ENCODE assay signal across 8 cellular contexts in genomic region chr14:24162083-24162482, GRCh38. TPM values are rescaled to one million over a fixed set of nuclear protein-coding genes. Genes with fewer than 3 reads are reported as not detected.
DNase-seq lines count a peak whose midpoint lies in the region; ATAC-seq and TF ChIP-seq lines count a peak whose summit lies in the region.

No MANE protein-coding gene starts in this region.

- intact Hi-C loops in CD8-positive, alpha-beta T cell (cut with DNase I, micrococcal nuclease) = loop anchor here in 1 of 2 experiments (5.0 kb wide), 2 partner anchors 70 to 110 kb away; partner anchors contain the start of genes PCK2 and RABGGTA
- intact Hi-C loops in esophagus squamous epithelium (cut with DNase I) = no loop called here
- intact Hi-C loops in prostate gland (cut with DNase I) = loop anchor here (5.0 kb wide), 1 partner anchor 150 kb away; no protein-coding TSS in a partner anchor

- H3K9me3 Mint-ChIP-seq in CD8-positive, alpha-beta T cell = no peaks in the 10 kb centered on the region

- peaks cover 86% of the 10 kb centered on the region for H3K36me3 Mint-ChIP-seq in CD8-positive, alpha-beta T cell
- H3K36me3 Mint-ChIP-seq in T-helper 17 cell (ENCODE audit: low read depth) = peaks cover 8% of the 10 kb centered on the region

- H3K4me3 ChIP-seq in CD8-positive, alpha-beta T cell (ENCODE audit: low read depth, low read length) = peak overlapping the region; percentile 80
- H3K4me3 ChIP-seq in esophagus squamous epithelium = peak overlapping the region; percentile 61 to 80 (median 69)
- H3K4me3 ChIP-seq in prostate gland = peak overlapping the region; percentile 42 to 52

- peak overlapping the region; percentile 99 for H3K27ac Mint-ChIP-seq in CD8-positive, alpha-beta T cell
- peak overlapping the region; percentile 98 for H3K27ac Mint-ChIP-seq in T-helper 17 cell

- TF ChIP-seq CTCF in CD8-positive, alpha-beta T cell (IDR thresholded peaks at IDR 0.05) = no peak
- TF ChIP-seq CTCF in esophagus squamous epithelium (IDR thresholded peaks at IDR 0.05) (no peak), prostate gland (IDR thresholded peaks at IDR 0.05) (no peak)

- H3K27me3 ChIP-seq in CD8-positive, alpha-beta T cell (ENCODE audit: insufficient read depth, low read length) = no peaks in the 10 kb centered on the region
- H3K27me3 ChIP-seq in esophagus squamous epithelium (no peaks in the 10 kb centered on the region), prostate gland (replicated peaks; ENCODE audit: insufficient read depth) (no peaks in the 10 kb centered on the region)

- 8 to 11% methylated on average over 4 to 8 of the region's 8 CpGs for WGBS in esophagus squamous epithelium, 2 donors
- 42% methylated on average over 8 of the region's 8 CpGs for WGBS in prostate gland

- H3K9me3 ChIP-seq in CD8-positive, alpha-beta T cell (ENCODE audit: low read length) = no peaks in the 10 kb centered on the region
- no peaks in the 10 kb centered on the region for H3K9me3 ChIP-seq in T-helper 17 cell (ENCODE audit: control insufficient read depth, low read length, poor library complexity, severe bottlenecking)
- no peaks in the 10 kb centered on the region for H3K9me3 ChIP-seq in esophagus squamous epithelium
- H3K9me3 ChIP-seq in prostate gland = no peaks in the 10 kb centered on the region

- no peaks in the 10 kb centered on the region for H3K27me3 Mint-ChIP-seq in CD8-positive, alpha-beta T cell (ENCODE audit: low read depth)
- no peaks in the 10 kb centered on the region for H3K27me3 Mint-ChIP-seq in T-helper 17 cell

- no peak for ATAC-seq in CD8-positive, alpha-beta T cell
- ATAC-seq in T-helper 17 cell (no peak), GM19455 (IDR thresholded peaks at IDR 0.05; ENCODE audit: unreplicated experiment) (no peak), GM21390 (IDR thresholded peaks at IDR 0.05; ENCODE audit: unreplicated experiment) (no peak)

- CTCF ChIA-PET in CD8-positive, alpha-beta T cell (lab: Charles Lee) = interaction anchor here (0.9 to 4.0 kb wide), 19 partner anchors 8 to 114 kb away, joined by 3 to 55 read pairs (median 9); partner anchors contain the start of genes EMC9, IPO4, PSME2 and REC8

- peak overlapping the region; percentile 92 for H3K27ac ChIP-seq in CD8-positive, alpha-beta T cell (ENCODE audit: low read depth, low read length)
- H3K27ac ChIP-seq in esophagus squamous epithelium = peak overlapping the region; percentile 92 to 98 (median 97)
- H3K27ac ChIP-seq in prostate gland = peak overlapping the region; percentile 92 to 96

- no peak for DNase-seq in CD8-positive, alpha-beta T cell
- no peak for DNase-seq in T-helper 17 cell
- DNase-seq in esophagus squamous epithelium (lab: John Stamatoyannopoulos, UW) = no peak
- DNase-seq in prostate gland (ENCODE audit: low spot score) = no peak
- DNase-seq in NCI-H2029 (lab: John Stamatoyannopoulos, UW) = no peak
- no peak for DNase-seq in globus pallidus (ENCODE audit: low spot score)

- peak overlapping the region; percentile 99 for H3K4me3 Mint-ChIP-seq in CD8-positive, alpha-beta T cell
- H3K4me3 Mint-ChIP-seq in T-helper 17 cell = peak overlapping the region; percentile 99

- peaks cover 50% of the 10 kb centered on the region for H3K4me1 Mint-ChIP-seq in CD8-positive, alpha-beta T cell (ENCODE audit: low read depth)
- peaks cover 34% of the 10 kb centered on the region for H3K4me1 Mint-ChIP-seq in T-helper 17 cell

- POLR2A ChIA-PET in CD8-positive, alpha-beta T cell (lab: Charles Lee) = interaction anchor here (1.1 to 3.8 kb wide), 15 partner anchors 9 to 54 kb away, joined by 3 to 30 read pairs (median 10); partner anchors contain the start of genes CHMP4A, DCAF11, EMC9 and IPO4

- no peak for TF ChIP-seq POLR2A in esophagus squamous epithelium (IDR thresholded peaks at IDR 0.05)
- TF ChIP-seq POLR2A in prostate gland (IDR thresholded peaks at IDR 0.05) = no peak

- peaks cover 57% of the 10 kb centered on the region for H3K36me3 ChIP-seq in CD8-positive, alpha-beta T cell (ENCODE audit: insufficient read depth, low read length)
- H3K36me3 ChIP-seq in esophagus squamous epithelium (peaks cover 43 to 83% (median 49%) of the 10 kb centered on the region in 3 donors), prostate gland (peaks cover 15 to 23% of the 10 kb centered on the region in 2 donors)

- peaks cover 47% of the 10 kb centered on the region for H3K4me1 ChIP-seq in CD8-positive, alpha-beta T cell (ENCODE audit: insufficient read depth, low read length)
- H3K4me1 ChIP-seq in esophagus squamous epithelium (peaks cover 21 to 63% (median 34%) of the 10 kb centered on the region in 3 donors), prostate gland (replicated peaks) (peaks cover 11% of the 10 kb centered on the region)

RNA-seq across cellular contexts. Expression of gene IRF9, which starts 1.0 kb away (rescaled TPM):
- total RNA-seq in CD8-positive, alpha-beta T cell = 100 to 1,000 TPM; 270 to 307 TPM
- total RNA-seq in T-helper 17 cell (100 to 1,000 TPM; 172 to 230 TPM), esophagus squamous epithelium (10 to 100 TPM; 21.9 to 52.2 (median 45.9) TPM), prostate gland (10 to 100 TPM; 61.5 to 82.9 TPM)

RNA-seq across cellular contexts. Expression of gene REC8, which starts 9.8 kb away (rescaled TPM):
- total RNA-seq in CD8-positive, alpha-beta T cell = 100 to 1,000 TPM; 131 to 144 TPM
- total RNA-seq in T-helper 17 cell (10 to 100 TPM; 66.3 to 94.8 TPM), esophagus squamous epithelium (1 to 10 TPM in 3 of 4 donors, under 1 TPM in 1; 0.47 to 7.4 (median 3.0) TPM), prostate gland (10 to 100 TPM in 1 of 2 donors, 1 to 10 TPM in 1; 5.6 to 25.4 TPM)

RNA-seq across cellular contexts. Expression of gene RNF31, which starts 14.8 kb away (rescaled TPM):
- total RNA-seq in CD8-positive, alpha-beta T cell = 10 to 100 TPM; 45.4 to 51.7 TPM
- total RNA-seq in T-helper 17 cell (10 to 100 TPM; 85.8 to 98.3 TPM), esophagus squamous epithelium (10 to 100 TPM; 26.8 to 35.6 (median 32.4) TPM), prostate gland (10 to 100 TPM; 73.8 to 76.9 TPM)

RNA-seq across cellular contexts. Expression of gene PSME2, which starts 15.7 kb away (rescaled TPM):
- total RNA-seq in CD8-positive, alpha-beta T cell = 10 to 100 TPM; 90.1 to 91.0 TPM
- total RNA-seq in T-helper 17 cell (100 to 1,000 TPM; 134 to 141 TPM), esophagus squamous epithelium (100 to 1,000 TPM in 1 of 4 donors, 10 to 100 TPM in 3; 44.4 to 110 (median 77.2) TPM), prostate gland (10 to 100 TPM; 34.5 to 89.3 TPM)

RNA-seq across cellular contexts. Expression of gene EMC9, which starts 20.7 kb away (rescaled TPM):
- total RNA-seq in CD8-positive, alpha-beta T cell = 10 to 100 TPM in 1 of 2 experiments, 1 to 10 TPM in 1; 7.8 to 10.4 TPM
- total RNA-seq in T-helper 17 cell (1 to 10 TPM; 8.3 to 9.7 TPM), esophagus squamous epithelium (10 to 100 TPM in 3 of 4 donors, 1 to 10 TPM in 1; 6.0 to 12.1 (median 10.9) TPM), prostate gland (10 to 100 TPM; 13.1 to 13.6 TPM)
